In genomic region chr20:44723391-44723790, GRCh38 we compare ENCODE assay signal across 17 cellular contexts. TPM values are rescaled to one million over a fixed set of nuclear protein-coding genes. Genes with fewer than 3 reads are reported as not detected.
DNase-seq lines count a peak whose midpoint lies in the region; TF ChIP-seq lines count a peak whose summit lies in the region.
"Had no signal": no experiment of that assay in that cellular context is flagged by ENCODE, and none has a peak within 500 bp of the region (broad histone marks: within the 10 kb centered on the region; RNA-seq: fewer than 3 reads in every experiment).

No MANE protein-coding gene starts in this region.

- H3K4me2 ChIP-seq in BLaER1 (peak overlapping the region; percentile 62), osteoblast (ENCODE audit: insufficient read depth, low read length) (no peak overlapping the region)

- no peak overlapping the region for H2AFZ ChIP-seq in osteoblast (ENCODE audit: low read length)

- 0 out of 2 replicates have a peak overlapping the region, but pooled peaks have one; percentile 22 for H3K27ac ChIP-seq in BLaER1
- no peak overlapping the region for H3K27ac ChIP-seq in osteoblast (ENCODE audit: low read depth, low read length)

- H3K9me3 Mint-ChIP-seq in osteocyte (ENCODE audit: unreplicated experiment): no peaks in the 10 kb centered on the region

- H3K4me3 Mint-ChIP-seq in osteocyte (ENCODE audit: unreplicated experiment): no peak overlapping the region
- H3K4me3 Mint-ChIP-seq: CD4-positive, CD25-positive, alpha-beta regulatory T cell had no signal

- DNase-seq in MV-4-11 (lab: John Stamatoyannopoulos, UW) (peak; percentile 8), dermis blood vessel endothelial cell (peak; percentile 53), osteocyte (ENCODE audit: extremely low spot score, unreplicated experiment) (no peak), NCI-H128 (lab: John Stamatoyannopoulos, UW; ENCODE audit: unreplicated experiment) (no peak), NCI-H2196 (lab: John Stamatoyannopoulos, UW; ENCODE audit: unreplicated experiment) (no peak), osteoblast (ENCODE audit: insufficient read length, low spot score, missing footprints) (no peak), NCI-H510A treated with DMSO at 0.1 percent for 48 hours (lab: John Stamatoyannopoulos, UW) (no peak)
- DNase-seq: CD4-positive, CD25-positive, alpha-beta regulatory T cell; DMS79; GDM1; KG1; MG63; NCI-H1105 treated with DMSO at 0.1 percent for 48 hours; NCI-H1930; NCI-H2171; NCI-H82 had no signal

- H3K4me1 Mint-ChIP-seq in osteocyte (ENCODE audit: unreplicated experiment): peaks cover 43% of the 10 kb centered on the region
- H3K4me1 Mint-ChIP-seq: CD4-positive, CD25-positive, alpha-beta regulatory T cell had no signal

- H3K4me1 ChIP-seq in BLaER1 (peaks cover 27% of the 10 kb centered on the region), osteoblast (ENCODE audit: insufficient read depth, low read length) (peaks cover 28% of the 10 kb centered on the region)

- TF ChIP-seq CTCF in osteocyte (IDR thresholded peaks at IDR 0.05): no peak
- TF ChIP-seq CTCF in osteoblast (IDR thresholded peaks at IDR 0.05; ENCODE audit: extremely low read depth, low read depth, low read length): no peak

- no peaks in the 10 kb centered on the region for H3K27me3 Mint-ChIP-seq in osteocyte (ENCODE audit: unreplicated experiment)

- no peak overlapping the region for H3K9ac ChIP-seq in BLaER1

- no peaks in the 10 kb centered on the region for H3K27me3 ChIP-seq in BLaER1
- H3K27me3 ChIP-seq in osteoblast (ENCODE audit: insufficient read depth, low read length): no peaks in the 10 kb centered on the region
- H3K27me3 ChIP-seq: MG63 had no signal

- peak overlapping the region; percentile 72 for H3K27ac Mint-ChIP-seq in osteocyte (ENCODE audit: unreplicated experiment)

- no peak overlapping the region for H3K4me3 ChIP-seq in BLaER1
- no peak overlapping the region for H3K4me3 ChIP-seq in osteoblast (ENCODE audit: insufficient read depth, low read length)
- H3K4me3 ChIP-seq: MG63 had no signal

- H3K36me3 Mint-ChIP-seq in osteocyte (ENCODE audit: unreplicated experiment): no peaks in the 10 kb centered on the region
- H3K36me3 Mint-ChIP-seq: CD4-positive, CD25-positive, alpha-beta regulatory T cell had no signal

- no peaks in the 10 kb centered on the region for H3K79me2 ChIP-seq in osteoblast (ENCODE audit: insufficient read depth, low read length)

- H4K20me1 ChIP-seq in BLaER1 (no peaks in the 10 kb centered on the region; the same call in 1 of the 2 replicates), osteoblast (ENCODE audit: insufficient read depth, low read length) (no peaks in the 10 kb centered on the region)

- H3K36me3 ChIP-seq in BLaER1 (no peaks in the 10 kb centered on the region), osteoblast (ENCODE audit: insufficient read depth, low read length) (no peaks in the 10 kb centered on the region)
- H3K36me3 ChIP-seq: MG63 had no signal

- no peaks in the 10 kb centered on the region for H3K9me3 ChIP-seq in BLaER1
- no peaks in the 10 kb centered on the region for H3K9me3 ChIP-seq in osteoblast (ENCODE audit: low read depth, low read length)
- H3K9me3 ChIP-seq: MG63 had no signal

RNA-seq across cellular contexts. Expression of gene CCN5, which starts 8.2 kb away (rescaled TPM):
- total RNA-seq in dermis blood vessel endothelial cell (not detected in 2 replicates), osteocyte (18.2 and 24.0 TPM in 2 replicates), osteoblast (520 and 687 TPM in 2 replicates)
- total RNA-seq: CD4-positive, CD25-positive, alpha-beta regulatory T cell had no signal

RNA-seq across cellular contexts. Expression of gene KCNK15, which starts 22.3 kb away (rescaled TPM):
- total RNA-seq in dermis blood vessel endothelial cell (0.05 and 0.17 TPM in 2 replicates), osteocyte (17.5 and 21.5 TPM in 2 replicates), osteoblast (81.3 and 121 TPM in 2 replicates)
- total RNA-seq: CD4-positive, CD25-positive, alpha-beta regulatory T cell had no signal

Comparison
In these comparisons a context has a peak if more than half of its experiments do, and no peak if none do; other contexts are left out.
1. DNase-seq: peak in MV-4-11 (single experiment) and dermis blood vessel endothelial cell (single experiment); none in osteocyte (single experiment), NCI-H128 (single experiment), NCI-H2196 (single experiment), osteoblast (single experiment) and NCI-H510A treated with DMSO at 0.1 percent for 48 hours (single experiment).
2. RNA of gene CCN5, which starts 8.2 kb away (total RNA-seq): 520 to 687 TPM in osteoblast; 18.2 to 24.0 TPM in osteocyte and not detected in dermis blood vessel endothelial cell; every median in the first group is over 10 times any median in the second.
3. RNA of gene KCNK15, which starts 22.3 kb away (total RNA-seq): 81.3 to 121 TPM in osteoblast and 17.5 to 21.5 TPM in osteocyte; 0.05 to 0.17 TPM in dermis blood vessel endothelial cell; every median in the first group is over 10 times any median in the second.